In genomic region chr14:54425537-54426274, GRCh38 we compare ENCODE assay signal across 22 cellular contexts.
"Had no signal": no experiment of that assay in that cellular context is flagged by ENCODE, and none has a peak within 500 bp of the region (broad histone marks: within the 10 kb centered on the region; RNA-seq: fewer than 3 reads in every experiment).

No MANE protein-coding gene starts in this region.

- H3K27ac ChIP-seq: adrenal gland, gastrocnemius medialis, left ventricle myocardium inferior, suprapubic skin, transverse colon had no signal

- H3K9me3 ChIP-seq: adrenal gland, gastrocnemius medialis, left ventricle myocardium inferior, suprapubic skin, transverse colon had no signal

- H3K27me3 Mint-ChIP-seq: activated B cell treated with CpG ODN at 0.5 μM for 24 hours; stimulated activated naive CD8-positive, alpha-beta T cell treated with anti-CD3 and anti-CD28 coated beads, Interleukin-15, amount 100 ng/mL, for 72 hours had no signal

- DNase-seq: activated B cell treated with CpG ODN at 0.5 μM for 24 hours; activated CD4-positive, alpha-beta T cell treated with anti-CD3 and anti-CD28 coated beads for 4 hours; activated CD8-positive, alpha-beta memory T cell treated with anti-CD3 and anti-CD28 coated beads, Interleukin-2, amount 50 U/mL, for 48 hours; activated naive CD4-positive, alpha-beta T cell; adrenal gland; cerebellar nuclear complex; cortex of kidney; gastrocnemius medialis; head of caudate nucleus; left ventricle myocardium inferior; mammary epithelial cell; stimulated activated CD4-positive, alpha-beta T cell treated with anti-CD3 and anti-CD28 coated beads, Interleukin-12 subunit alpha, Interleukin-12 subunit beta, amount 100 ng/mL, for 4 hours; stimulated activated CD4-positive, alpha-beta T cell treated with anti-CD3 and anti-CD28 coated beads, Interleukin-1b, Interleukin-23, amount 100 ng/mL, for 48 hours; stimulated activated CD8-positive, alpha-beta memory T cell treated with anti-CD3 and anti-CD28 coated beads, Interleukin-4, amount 100 ng/mL, for 48 hours; stimulated activated naive CD8-positive, alpha-beta T cell treated with anti-CD3 and anti-CD28 coated beads, Interleukin-15, amount 100 ng/mL, for 72 hours; transverse colon had no signal

- H3K4me3 ChIP-seq: adrenal gland, gastrocnemius medialis, left ventricle myocardium inferior, suprapubic skin, transverse colon had no signal

- H3K27ac Mint-ChIP-seq: activated B cell treated with CpG ODN at 0.5 μM for 24 hours; T-helper 2 cell treated with Interferon-gamma antibody and Interleukin-4, amounts not matched to agents 5 μg/mL and 100 μg/mL, for 36 hours had no signal

- H3K4me1 Mint-ChIP-seq: neural crest cell had no signal

- H3K4me3 Mint-ChIP-seq: activated B cell treated with CpG ODN at 0.5 μM for 24 hours; neural crest cell; stimulated activated naive CD8-positive, alpha-beta T cell treated with anti-CD3 and anti-CD28 coated beads, Interleukin-15, amount 100 ng/mL, for 72 hours; T-helper 2 cell treated with Interferon-gamma antibody and Interleukin-4, amounts not matched to agents 5 μg/mL and 100 μg/mL, for 36 hours had no signal

- H3K4me1 ChIP-seq: adrenal gland, suprapubic skin had no signal

- FAIRE-seq: bronchial epithelial cell, endometrium, TTC549 had no signal

- H3K27me3 ChIP-seq: adrenal gland, gastrocnemius medialis, suprapubic skin, transverse colon had no signal

- H3K9me3 Mint-ChIP-seq: activated B cell treated with CpG ODN at 0.5 μM for 24 hours; neural crest cell; stimulated activated naive CD8-positive, alpha-beta T cell treated with anti-CD3 and anti-CD28 coated beads, Interleukin-15, amount 100 ng/mL, for 72 hours; T-helper 2 cell treated with Interferon-gamma antibody and Interleukin-4, amounts not matched to agents 5 μg/mL and 100 μg/mL, for 36 hours had no signal

- ATAC-seq: gastrocnemius medialis; stimulated activated naive CD8-positive, alpha-beta T cell treated with anti-CD3 and anti-CD28 coated beads, Interleukin-15, amount 100 ng/mL, for 72 hours had no signal
